ENCODE assay signal across 7 cellular contexts in the genomic region with DNA sequence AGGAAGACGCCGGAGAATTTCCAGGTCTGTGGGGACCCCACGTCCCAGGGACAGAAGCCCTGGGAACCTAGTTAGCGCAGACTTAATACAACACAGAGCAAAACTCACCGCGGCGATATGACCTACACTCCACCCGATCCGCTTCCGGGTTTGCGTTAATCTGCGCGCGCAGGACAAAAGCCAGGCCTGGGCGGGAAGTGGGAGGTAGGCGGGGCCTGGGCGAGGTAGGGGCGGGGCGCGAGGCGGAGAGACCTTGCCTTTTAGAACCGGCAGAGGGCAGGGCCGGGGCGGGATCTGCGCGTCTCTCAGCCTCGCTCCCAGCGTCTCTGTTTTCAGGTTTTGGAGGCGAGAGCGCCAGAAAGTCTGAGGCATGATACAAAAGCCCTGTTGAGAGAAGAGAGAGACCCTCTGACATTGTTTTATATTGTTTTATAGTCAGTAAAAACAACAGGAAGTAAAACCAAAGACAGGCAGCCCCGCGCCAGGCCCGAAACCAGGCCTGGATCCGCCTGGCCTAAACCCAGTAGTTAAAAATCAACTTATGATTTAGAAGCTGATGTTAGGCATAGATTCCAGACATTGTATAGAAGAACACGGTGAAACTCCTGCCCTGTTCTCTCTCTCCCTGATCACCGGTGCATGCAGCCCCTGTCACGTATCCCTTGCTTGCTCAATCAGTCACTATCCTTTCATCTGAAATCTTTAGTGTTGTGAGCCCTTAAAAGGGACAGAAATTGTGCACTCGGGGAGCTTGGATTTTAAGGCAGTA.
DNase-seq lines count a peak whose midpoint lies in the region; ATAC-seq, FAIRE-seq and TF ChIP-seq lines count a peak whose summit lies in the region.

ZNF611 (minus strand) TSS at position 152 of the 769 bp plus-strand sequence. CDS start 19,150 bp downstream, outside the sequence.

- TF ChIP-seq CTCF in astrocyte of the spinal cord (IDR thresholded peaks at IDR 0.05; ENCODE audit: low read depth, low read length) = peak; percentile 58
- TF ChIP-seq CTCF in retinal pigment epithelial cell (conservative IDR thresholded peaks at IDR 0.05; ENCODE audit: low read depth, low read length) = peak; percentile 67

- in situ Hi-C loops in astrocyte of the spinal cord (cut with HindIII; ENCODE audit: low sequenced_read_pairs) = no loop called here

- DNase-seq in GM18507 (ENCODE audit: extremely low spot score, insufficient read length, low read depth) = peak; percentile 86
- peak; percentile 87 to 88 for DNase-seq in NCI-H2081 (lab: John Stamatoyannopoulos, UW)
- peak; percentile 91 for DNase-seq in T1000 (lab: John Stamatoyannopoulos, UW)
- peak; percentile 96 for DNase-seq in astrocyte of the spinal cord (ENCODE audit: low read depth, low spot score)
- peak; percentile 89 to 96 for DNase-seq in hippocampal formation (lab: John Stamatoyannopoulos, UW)
- peak; percentile 66 for DNase-seq in retinal pigment epithelial cell (ENCODE audit: low read depth)

- H3K4me3 ChIP-seq in astrocyte of the spinal cord (ENCODE audit: low read depth, low read length) = peak within 1 kb of the TSS; percentile 96
- H3K4me3 ChIP-seq in retinal pigment epithelial cell (ENCODE audit: low read length) = peak within 1 kb of the TSS; percentile 94

- peak; percentile 84 for ATAC-seq in HG02981 (IDR thresholded peaks at IDR 0.05; ENCODE audit: unreplicated experiment)

- FAIRE-seq in GM18507 (lab: Jason Lieb, UNC) = peak; percentile 96

Comparison
In these comparisons a context has a peak if more than half of its experiments do, and no peak if none do; other contexts are left out.
1. Peak in every context shown above with its lines: DNase-seq, ATAC-seq and H3K4me3 ChIP-seq.